32 cellular contexts compared by ENCODE assay signal in the genomic region with DNA sequence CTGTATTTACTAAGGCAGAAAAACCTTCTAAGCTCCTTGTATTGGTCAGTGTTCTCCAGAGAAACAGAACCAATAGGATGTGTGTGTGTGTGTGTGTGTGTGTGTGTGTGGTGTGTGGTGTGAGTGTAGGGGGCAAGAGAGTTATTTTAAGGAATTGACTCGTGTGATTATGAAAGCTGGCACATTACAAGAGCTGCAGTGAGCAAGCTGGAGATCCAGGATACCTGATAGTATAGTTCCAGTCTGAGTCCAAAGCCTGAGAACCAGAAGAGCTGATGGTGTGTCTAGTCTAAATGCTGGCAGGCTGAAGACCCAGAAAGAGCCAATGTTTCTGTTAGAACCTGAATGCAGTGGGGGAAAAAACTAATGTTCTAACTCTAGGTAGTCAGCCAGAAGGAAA. TPM values are rescaled to one million over a fixed set of nuclear protein-coding genes. Genes with fewer than 3 reads are reported as not detected.
DNase-seq lines count a peak whose midpoint lies in the region; ATAC-seq and TF ChIP-seq lines count a peak whose summit lies in the region.
"Had no signal": no experiment of that assay in that cellular context is flagged by ENCODE, and none has a peak within 500 bp of the region (broad histone marks: within the 10 kb centered on the region; RNA-seq: fewer than 3 reads in every experiment).

No MANE protein-coding gene starts in this region.

- H3K4me1 Mint-ChIP-seq in IgD-negative memory B cell = peaks cover 23 to 40% (median 35%) of the 10 kb centered on the region in 3 donors
- H3K4me1 Mint-ChIP-seq in neural progenitor cell = peaks cover 37% of the 10 kb centered on the region
- H3K4me1 Mint-ChIP-seq in naive thymus-derived CD4-positive, alpha-beta T cell = peaks cover 0 to 12% (median 8%) of the 10 kb centered on the region in 7 donors
- H3K4me1 Mint-ChIP-seq in activated CD8-positive, alpha-beta memory T cell treated with anti-CD3 and anti-CD28 coated beads, Interleukin-2, amount 10 ng/mL, durations not matched to agents 7 days and 5 days = peaks cover 12% of the 10 kb centered on the region
- H3K4me1 Mint-ChIP-seq: activated naive CD8-positive, alpha-beta T cell treated with anti-CD3 and anti-CD28 coated beads, Interleukin-2, amount 10 ng/mL, durations not matched to agents 7 days and 5 days had no signal

- no peak overlapping the region for H2AFZ ChIP-seq in neural progenitor cell (replicated peaks)

- peaks cover 28 to 82% (median 48%) of the 10 kb centered on the region in 10 experiments for H3K4me1 ChIP-seq in BLaER1 treated with 17β-estradiol and CSF1 and Interleukin-3, amounts not matched to agents 10 nM and 100 nM
- H3K4me1 ChIP-seq in ascending aorta (peaks cover 0 to 25% of the 10 kb centered on the region in 2 donors), neural progenitor cell (peaks cover 8% of the 10 kb centered on the region)
- H3K4me1 ChIP-seq in naive thymus-derived CD4-positive, alpha-beta T cell (ENCODE audit: control insufficient read depth in 2 of 2, insufficient read depth in 2 of 2, low read length in 2 of 2) = no peaks in the 10 kb centered on the region
- H3K4me1 ChIP-seq: A549 had no signal

- POLR2A ChIA-PET in naive thymus-derived CD4-positive, alpha-beta T cell (lab: Charles Lee) = interaction anchor here (1.5 kb wide), 2 partner anchors 19 to 22 kb away, joined by 3 read pairs; no protein-coding TSS in a partner anchor
- POLR2A ChIA-PET in RWPE1 (lab: Yijun Ruan, JAX; ENCODE audit: low non-redundant PET) = no interaction called here

- H3K4me2 ChIP-seq in BLaER1 treated with 17β-estradiol and CSF1 and Interleukin-3, amounts not matched to agents 10 nM and 100 nM = peak overlapping the region in 6 of 11 experiments; percentile 38 to 89 (median 68); a peak in 12 of 22 replicates
- peak overlapping the region; percentile 3 for H3K4me2 ChIP-seq in neural progenitor cell
- H3K4me2 ChIP-seq: A549 had no signal

- H3K9ac ChIP-seq in BLaER1 treated with 17β-estradiol and CSF1 and Interleukin-3, amounts not matched to agents 10 nM and 100 nM = peak overlapping the region in 1 of 11 experiments; percentile 76; a peak in 2 of 22 replicates
- no peak overlapping the region for H3K9ac ChIP-seq in neural progenitor cell

- peaks cover 1% of the 10 kb centered on the region for H3K27me3 Mint-ChIP-seq in IgD-negative memory B cell
- peaks cover 3% of the 10 kb centered on the region for H3K27me3 Mint-ChIP-seq in neural progenitor cell (ENCODE audit: insufficient read depth, low read depth)
- H3K27me3 Mint-ChIP-seq in naive thymus-derived CD4-positive, alpha-beta T cell = peaks cover 0 to 5% (median 0%) of the 10 kb centered on the region in 5 donors
- no peaks in the 10 kb centered on the region for H3K27me3 Mint-ChIP-seq in activated CD8-positive, alpha-beta memory T cell treated with anti-CD3 and anti-CD28 coated beads, Interleukin-2, amount 10 ng/mL, durations not matched to agents 7 days and 5 days
- H3K27me3 Mint-ChIP-seq: activated naive CD8-positive, alpha-beta T cell treated with anti-CD3 and anti-CD28 coated beads, Interleukin-2, amount 10 ng/mL, durations not matched to agents 7 days and 5 days had no signal

- TF ChIP-seq CTCF in ascending aorta (IDR thresholded peaks at IDR 0.05) = no peak
- TF ChIP-seq CTCF in neural progenitor cell (IDR thresholded peaks at IDR 0.05) = no peak
- no peak for TF ChIP-seq CTCF in RWPE1 (conservative IDR thresholded peaks at IDR 0.05; ENCODE audit: low read depth)

- no peaks in the 10 kb centered on the region; a peak in 1 of 22 replicates for H3K9me3 ChIP-seq in BLaER1 treated with 17β-estradiol and CSF1 and Interleukin-3, amounts not matched to agents 10 nM and 100 nM (replicated peaks in 1 of 11)
- H3K9me3 ChIP-seq in ascending aorta = no peaks in the 10 kb centered on the region
- no peaks in the 10 kb centered on the region for H3K9me3 ChIP-seq in neural progenitor cell (ENCODE audit: low read depth)
- no peaks in the 10 kb centered on the region for H3K9me3 ChIP-seq in naive thymus-derived CD4-positive, alpha-beta T cell (ENCODE audit: control insufficient read depth in 2 of 3, low read length in 3 of 3)
- H3K9me3 ChIP-seq: A549, HAP-1, SJSA1, tibial artery had no signal

- H3K27ac Mint-ChIP-seq in IgD-negative memory B cell = peak overlapping the region in 2 of 3 donors; percentile 11 to 29
- peak overlapping the region; percentile 59 for H3K27ac Mint-ChIP-seq in neural progenitor cell
- no peak overlapping the region for H3K27ac Mint-ChIP-seq in naive thymus-derived CD4-positive, alpha-beta T cell
- H3K27ac Mint-ChIP-seq in activated CD8-positive, alpha-beta memory T cell treated with anti-CD3 and anti-CD28 coated beads, Interleukin-2, amount 10 ng/mL, durations not matched to agents 7 days and 5 days = no peak overlapping the region
- H3K27ac Mint-ChIP-seq: activated naive CD8-positive, alpha-beta T cell treated with anti-CD3 and anti-CD28 coated beads, Interleukin-2, amount 10 ng/mL, durations not matched to agents 7 days and 5 days; naive thymus-derived CD8-positive, alpha-beta T cell had no signal

- no peak overlapping the region for H3K4me3 ChIP-seq in BLaER1 treated with 17β-estradiol and CSF1 and Interleukin-3, amounts not matched to agents 10 nM and 100 nM
- H3K4me3 ChIP-seq in ascending aorta (no peak overlapping the region), neural progenitor cell (no peak overlapping the region)
- no peak overlapping the region for H3K4me3 ChIP-seq in naive thymus-derived CD4-positive, alpha-beta T cell (ENCODE audit: low read length)
- H3K4me3 ChIP-seq: A549, GM12878, HAP-1, SJSA1, tibial artery had no signal

- CTCF ChIA-PET in naive thymus-derived CD4-positive, alpha-beta T cell (lab: Charles Lee) = interaction anchor here (0.6 to 0.7 kb wide), 3 partner anchors 17 to 55 kb away, joined by 3 read pairs; no protein-coding TSS in a partner anchor
- CTCF ChIA-PET in activated CD8-positive, alpha-beta memory T cell treated with anti-CD3 and anti-CD28 coated beads, Interleukin-2, amount 10 ng/mL, durations not matched to agents 7 days and 5 days (lab: Charles Lee) = no interaction called here
- CTCF ChIA-PET in RWPE1 (lab: Yijun Ruan, JAX) = interaction anchor here (0.6 kb wide), 2 partner anchors 90 to 338 kb away, joined by 3 to 4 read pairs; no protein-coding TSS in a partner anchor

- H3K4me3 Mint-ChIP-seq in IgD-negative memory B cell (no peak overlapping the region), neural progenitor cell (peak overlapping the region; percentile 19)
- no peak overlapping the region for H3K4me3 Mint-ChIP-seq in naive thymus-derived CD4-positive, alpha-beta T cell
- no peak overlapping the region for H3K4me3 Mint-ChIP-seq in activated CD8-positive, alpha-beta memory T cell treated with anti-CD3 and anti-CD28 coated beads, Interleukin-2, amount 10 ng/mL, durations not matched to agents 7 days and 5 days
- H3K4me3 Mint-ChIP-seq: activated naive CD8-positive, alpha-beta T cell treated with anti-CD3 and anti-CD28 coated beads, Interleukin-2, amount 10 ng/mL, durations not matched to agents 7 days and 5 days; CD8-positive, alpha-beta memory T cell; naive thymus-derived CD8-positive, alpha-beta T cell had no signal

- H3K36me3 ChIP-seq in BLaER1 treated with 17β-estradiol and CSF1 and Interleukin-3, amounts not matched to agents 10 nM and 100 nM = no peaks in the 10 kb centered on the region
- H3K36me3 ChIP-seq in ascending aorta = no peaks in the 10 kb centered on the region
- no peaks in the 10 kb centered on the region for H3K36me3 ChIP-seq in neural progenitor cell
- H3K36me3 ChIP-seq in naive thymus-derived CD4-positive, alpha-beta T cell (ENCODE audit: control insufficient read depth in 2 of 3, insufficient read depth in 3 of 3, low read length in 3 of 3) = no peaks in the 10 kb centered on the region
- H3K36me3 ChIP-seq: HAP-1, SJSA1, tibial artery, WERI-Rb-1 had no signal

- H3K9me3 Mint-ChIP-seq in IgD-negative memory B cell (no peaks in the 10 kb centered on the region), neural progenitor cell (peaks cover 2% of the 10 kb centered on the region)
- H3K9me3 Mint-ChIP-seq in naive thymus-derived CD4-positive, alpha-beta T cell = peaks cover 0 to 5% (median 0%) of the 10 kb centered on the region in 11 donors
- no peaks in the 10 kb centered on the region for H3K9me3 Mint-ChIP-seq in activated CD8-positive, alpha-beta memory T cell treated with anti-CD3 and anti-CD28 coated beads, Interleukin-2, amount 10 ng/mL, durations not matched to agents 7 days and 5 days (ENCODE audit: low read depth)
- H3K9me3 Mint-ChIP-seq: activated naive CD8-positive, alpha-beta T cell treated with anti-CD3 and anti-CD28 coated beads, Interleukin-2, amount 10 ng/mL, durations not matched to agents 7 days and 5 days; CD8-positive, alpha-beta memory T cell; naive thymus-derived CD8-positive, alpha-beta T cell had no signal

- intact Hi-C loops in ascending aorta (cut with DNase I) = no loop called here
- intact Hi-C loops in naive thymus-derived CD4-positive, alpha-beta T cell (cut with micrococcal nuclease) = no loop called here

- H3K79me2 ChIP-seq in neural progenitor cell (ENCODE audit: low read depth) = no peaks in the 10 kb centered on the region

- peak overlapping the region in 7 of 11 experiments; percentile 2 to 87 (median 52); a peak in 10 of 22 replicates for H3K27ac ChIP-seq in BLaER1 treated with 17β-estradiol and CSF1 and Interleukin-3, amounts not matched to agents 10 nM and 100 nM
- peak overlapping the region; percentile 75 to 76 for H3K27ac ChIP-seq in ascending aorta
- H3K27ac ChIP-seq in neural progenitor cell = no peak overlapping the region
- H3K27ac ChIP-seq in naive thymus-derived CD4-positive, alpha-beta T cell (ENCODE audit: low read depth, low read length) = no peak overlapping the region
- H3K27ac ChIP-seq in RWPE1 = no peak overlapping the region
- H3K27ac ChIP-seq: A549, foreskin keratinocyte, SJSA1, WERI-Rb-1 had no signal

- H3K27me3 ChIP-seq in BLaER1 treated with 17β-estradiol and CSF1 and Interleukin-3, amounts not matched to agents 10 nM and 100 nM = no peaks in the 10 kb centered on the region
- no peaks in the 10 kb centered on the region for H3K27me3 ChIP-seq in ascending aorta
- H3K27me3 ChIP-seq in neural progenitor cell = no peaks in the 10 kb centered on the region
- H3K27me3 ChIP-seq in naive thymus-derived CD4-positive, alpha-beta T cell (ENCODE audit: control insufficient read depth in 2 of 2, insufficient read depth in 2 of 2, low read length in 2 of 2) = no peaks in the 10 kb centered on the region
- H3K27me3 ChIP-seq: foreskin keratinocyte, SJSA1, tibial artery had no signal

- no peak for ATAC-seq in naive thymus-derived CD4-positive, alpha-beta T cell
- ATAC-seq in activated CD8-positive, alpha-beta memory T cell treated with anti-CD3 and anti-CD28 coated beads, Interleukin-2, amount 10 ng/mL, durations not matched to agents 7 days and 5 days = no peak
- ATAC-seq in GM21515 (IDR thresholded peaks at IDR 0.05; ENCODE audit: unreplicated experiment) = no peak
- ATAC-seq: A549; GM12878; naive thymus-derived CD8-positive, alpha-beta T cell had no signal

- no peaks in the 10 kb centered on the region for H4K20me1 ChIP-seq in BLaER1 treated with 17β-estradiol and CSF1 and Interleukin-3, amounts not matched to agents 10 nM and 100 nM
- no peaks in the 10 kb centered on the region for H4K20me1 ChIP-seq in neural progenitor cell (ENCODE audit: low read depth)

- H3F3A ChIP-seq in neural progenitor cell (ENCODE audit: low read depth) = no peaks in the 10 kb centered on the region

- DNase-seq in ascending aorta (ENCODE audit: low spot score in 2 of 2) = no peak
- no peak for DNase-seq in neural progenitor cell (ENCODE audit: low spot score)
- no peak for DNase-seq in naive thymus-derived CD4-positive, alpha-beta T cell
- DNase-seq in activated CD8-positive, alpha-beta memory T cell treated with anti-CD3 and anti-CD28 coated beads, Interleukin-2, amount 10 ng/mL, durations not matched to agents 7 days and 5 days = no peak
- no peak for DNase-seq in RWPE1 (ENCODE audit: low spot score)
- DNase-seq: activated CD4-positive, alpha-beta T cell treated with anti-CD3 and anti-CD28 coated beads for 48 hours; activated effector memory CD4-positive, alpha-beta T cell treated with anti-CD3 and anti-CD28 coated beads, Interleukin-2, amount 50 U/mL, for 16 hours; activated naive CD8-positive, alpha-beta T cell treated with anti-CD3 and anti-CD28 coated beads, Interleukin-2, amount 10 ng/mL, durations not matched to agents 7 days and 5 days; AML-193; caudate nucleus; CD8-positive, alpha-beta memory T cell; DMS153; erythroblast; head of caudate nucleus; islet precursor cell; MM.1S; naive thymus-derived CD8-positive, alpha-beta T cell; NCI-H1436 treated with DMSO at 0.1 percent for 48 hours; NCI-H2107; NCI-H748 treated with DMSO at 0.1 percent for 48 hours; occipital lobe; T1000; tibial artery; WERI-Rb-1 had no signal

- H3K36me3 Mint-ChIP-seq in IgD-negative memory B cell = peaks cover 2% of the 10 kb centered on the region
- no peaks in the 10 kb centered on the region for H3K36me3 Mint-ChIP-seq in neural progenitor cell
- H3K36me3 Mint-ChIP-seq in naive thymus-derived CD4-positive, alpha-beta T cell = no peaks in the 10 kb centered on the region
- no peaks in the 10 kb centered on the region for H3K36me3 Mint-ChIP-seq in activated CD8-positive, alpha-beta memory T cell treated with anti-CD3 and anti-CD28 coated beads, Interleukin-2, amount 10 ng/mL, durations not matched to agents 7 days and 5 days
- H3K36me3 Mint-ChIP-seq: activated naive CD8-positive, alpha-beta T cell treated with anti-CD3 and anti-CD28 coated beads, Interleukin-2, amount 10 ng/mL, durations not matched to agents 7 days and 5 days had no signal

RNA-seq across cellular contexts. Expression of a gene that starts 21.2 kb away (rescaled TPM):
- 29.1 TPM for polyA plus RNA-seq in IgD-negative memory B cell
- total RNA-seq in ascending aorta (89.3 TPM), neural progenitor cell (ENCODE audit: low replicate concordance) (19.7 and 24.2 TPM in 2 replicates)
- total RNA-seq in naive thymus-derived CD4-positive, alpha-beta T cell = 100 to 1,000 TPM in 4 of 5 experiments, 10 to 100 TPM in 1; 72.0 to 207 (median 131) TPM
- 100 to 1,000 TPM in 1 of 2 donors, 10 to 100 TPM in 1; 85.1 to 110 TPM for polyA plus RNA-seq in naive thymus-derived CD4-positive, alpha-beta T cell
- 10 to 100 TPM; 78.4 to 84.7 TPM for total RNA-seq in activated CD8-positive, alpha-beta memory T cell treated with anti-CD3 and anti-CD28 coated beads, Interleukin-2, amount 10 ng/mL, durations not matched to agents 7 days and 5 days

Comparison
In these comparisons a context has a peak if more than half of its experiments do, and no peak if none do; other contexts are left out.
1. H3K27ac ChIP-seq: peak in BLaER1 treated with 17β-estradiol and CSF1 and Interleukin-3, amounts not matched to agents 10 nM and 100 nM (7 of 11) and ascending aorta (2 of 2); none in neural progenitor cell (single experiment), naive thymus-derived CD4-positive, alpha-beta T cell (single experiment) and RWPE1 (single experiment).
2. H3K27ac Mint-ChIP-seq: peak in IgD-negative memory B cell (2 of 3) and neural progenitor cell (single experiment); none in naive thymus-derived CD4-positive, alpha-beta T cell (0 of 9) and activated CD8-positive, alpha-beta memory T cell treated with anti-CD3 and anti-CD28 coated beads, Interleukin-2, amount 10 ng/mL, durations not matched to agents 7 days and 5 days (single experiment).